Comparison of ENCODE assay signal across 29 cellular contexts in the genomic region with DNA sequence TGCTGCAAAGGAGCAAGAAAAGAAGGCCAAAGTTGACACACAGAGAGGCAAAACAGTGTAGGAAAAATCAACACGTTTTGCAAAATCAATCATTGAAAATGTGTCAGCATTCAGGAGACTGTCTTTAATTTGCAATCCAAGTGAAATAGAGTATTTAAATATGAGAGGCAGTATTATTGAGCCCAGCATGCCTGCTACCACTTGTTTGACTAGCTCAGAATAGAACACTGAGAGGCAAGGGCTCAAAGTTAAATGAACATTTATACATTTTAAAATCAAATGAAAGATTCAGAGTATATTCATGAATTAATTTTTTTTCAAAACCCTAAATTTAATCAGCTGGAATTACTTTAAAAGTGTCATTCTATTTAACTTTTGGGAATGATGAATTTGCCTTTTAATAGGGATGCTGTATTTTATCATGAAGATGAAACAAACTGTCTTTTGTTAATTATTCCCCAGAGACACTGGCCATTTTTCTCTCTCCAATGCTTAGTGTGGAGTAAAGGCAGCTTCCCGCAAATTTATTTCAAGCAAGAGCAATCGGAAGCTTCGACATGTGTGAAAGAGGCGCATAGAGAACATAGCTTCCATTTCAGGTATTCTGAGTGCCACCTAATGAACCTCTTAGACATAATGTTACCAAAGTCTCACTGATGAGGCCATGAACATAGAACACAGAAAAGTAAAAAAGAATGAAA. TPM values are rescaled to one million over a fixed set of nuclear protein-coding genes. Genes with fewer than 3 reads are reported as not detected.
DNase-seq lines count a peak whose midpoint lies in the region; ATAC-seq and TF ChIP-seq lines count a peak whose summit lies in the region.
"Had no signal": no experiment of that assay in that cellular context is flagged by ENCODE, and none has a peak within 500 bp of the region (broad histone marks: within the 10 kb centered on the region; RNA-seq: fewer than 3 reads in every experiment).

No MANE protein-coding gene starts in this region.

- DNase-seq in NCI-H526 (lab: John Stamatoyannopoulos, UW) (peak; percentile 10 to 26), dorsolateral prefrontal cortex (no peak), neural progenitor cell (ENCODE audit: low spot score) (no peak), HUDEP-2 (lab: John Stamatoyannopoulos, UW; ENCODE audit: unreplicated experiment in 76 of 76) (no peak), glutamatergic neuron (no peak), tibial artery (no peak)
- DNase-seq: activated CD4-positive, alpha-beta T cell treated with anti-CD3 and anti-CD28 coated beads, Interleukin-2, amount 50 U/mL, for 4 hours; activated naive CD4-positive, alpha-beta T cell treated with Interleukin-2 at 50 U/mL for 16 hours; BE2C; CD8-positive, alpha-beta memory T cell; cerebellar nuclear complex; EL; H7; immature natural killer cell; Kasumi-1; left lung; midbrain; naive B cell; NCI-H1417 treated with DMSO at 0.1 percent for 48 hours; NCI-H2171; NCI-H510A; PC-3; stimulated activated CD4-positive, alpha-beta T cell treated with anti-CD3 and anti-CD28 coated beads, Interleukin-4, amount 100 ng/mL, for 1 hour had no signal

- H3K27me3 ChIP-seq in HUES48 (ENCODE audit: control insufficient read depth, insufficient read depth, low read length): no peaks in the 10 kb centered on the region
- H3K27me3 ChIP-seq in dorsolateral prefrontal cortex: no peaks in the 10 kb centered on the region
- no peaks in the 10 kb centered on the region for H3K27me3 ChIP-seq in neural progenitor cell
- H3K27me3 ChIP-seq in tibial artery: no peaks in the 10 kb centered on the region
- H3K27me3 ChIP-seq: BE2C, left lung had no signal

- H3K4me1 Mint-ChIP-seq in neural progenitor cell (peaks cover 30% of the 10 kb centered on the region), glutamatergic neuron (ENCODE audit: low read depth, unreplicated experiment) (peaks cover 7% of the 10 kb centered on the region)

- H3K27ac Mint-ChIP-seq in neural progenitor cell: peak overlapping the region; percentile 62
- H3K27ac Mint-ChIP-seq in glutamatergic neuron (ENCODE audit: unreplicated experiment): no peak overlapping the region
- H3K27ac Mint-ChIP-seq: immature natural killer cell, progenitor cell of endocrine pancreas, type B pancreatic cell had no signal

- no peak overlapping the region for H3K9ac ChIP-seq in HUES48 (ENCODE audit: low read depth, low read length)
- H3K9ac ChIP-seq in neural progenitor cell: no peak overlapping the region

- intact Hi-C loops in dorsolateral prefrontal cortex (cut with DNase I): loop anchor here in 1 of 2 donors (10.0 kb wide), 1 partner anchor 153 kb away; no protein-coding TSS in a partner anchor
- intact Hi-C loops in tibial artery (cut with DNase I; ENCODE audit: low total_unique reads): no loop called here

- H3K27me3 Mint-ChIP-seq in neural progenitor cell (ENCODE audit: insufficient read depth, low read depth): no peaks in the 10 kb centered on the region
- no peaks in the 10 kb centered on the region for H3K27me3 Mint-ChIP-seq in glutamatergic neuron (ENCODE audit: unreplicated experiment)
- H3K27me3 Mint-ChIP-seq: CD8-positive, alpha-beta memory T cell; naive B cell; progenitor cell of endocrine pancreas; type B pancreatic cell had no signal

- H3K4me1 ChIP-seq in HUES48 (ENCODE audit: control insufficient read depth, insufficient read depth, low read length) (peaks cover 39% of the 10 kb centered on the region), neural progenitor cell (no peaks in the 10 kb centered on the region), tibial artery (peaks cover 0 to 3% (median 0%) of the 10 kb centered on the region in 4 donors)
- H3K4me1 ChIP-seq: BE2C, left lung had no signal

- H3K27ac ChIP-seq in HUES48 (ENCODE audit: low read depth, low read length) (peak overlapping the region; percentile 5), dorsolateral prefrontal cortex (peak overlapping the region in 58 of 59 donors; percentile 5 to 87 (median 73)), neural progenitor cell (no peak overlapping the region), tibial artery (no peak overlapping the region)
- H3K27ac ChIP-seq: left lung, SK-N-MC had no signal

- H3K4me3 Mint-ChIP-seq in neural progenitor cell (no peak overlapping the region), glutamatergic neuron (ENCODE audit: unreplicated experiment) (no peak overlapping the region)
- H3K4me3 Mint-ChIP-seq: CD8-positive, alpha-beta memory T cell; immature natural killer cell; naive B cell; type B pancreatic cell had no signal

- H3K4me3 ChIP-seq in HUES48 (ENCODE audit: low read depth, low read length) (no peak overlapping the region), dorsolateral prefrontal cortex (peak overlapping the region in 21 of 59 donors; percentile 1 to 38 (median 25)), neural progenitor cell (no peak overlapping the region), tibial artery (no peak overlapping the region)
- H3K4me3 ChIP-seq: left lung, SK-N-MC had no signal

- peaks cover 20% of the 10 kb centered on the region for H3K36me3 ChIP-seq in HUES48 (ENCODE audit: control insufficient read depth, insufficient read depth, low read length)
- H3K36me3 ChIP-seq in neural progenitor cell: no peaks in the 10 kb centered on the region
- peaks cover 0 to 11% (median 0%) of the 10 kb centered on the region in 3 donors for H3K36me3 ChIP-seq in tibial artery
- H3K36me3 ChIP-seq: BE2C had no signal

- no peaks in the 10 kb centered on the region for H3F3A ChIP-seq in neural progenitor cell (ENCODE audit: low read depth)

- no peak overlapping the region for H2AFZ ChIP-seq in neural progenitor cell (replicated peaks)

- H3K9me3 ChIP-seq in HUES48 (ENCODE audit: control insufficient read depth, insufficient read depth, low read length): no peaks in the 10 kb centered on the region
- no peaks in the 10 kb centered on the region for H3K9me3 ChIP-seq in neural progenitor cell (ENCODE audit: low read depth)
- H3K9me3 ChIP-seq in tibial artery: no peaks in the 10 kb centered on the region
- H3K9me3 ChIP-seq: BE2C, left lung had no signal

- no peak for ATAC-seq in GM19467 (IDR thresholded peaks at IDR 0.05; ENCODE audit: unreplicated experiment)
- ATAC-seq: activated CD4-positive, CD25-positive, alpha-beta regulatory T cell treated with anti-CD3 and anti-CD28 coated beads, Interleukin-2, amount 50 U/mL, for 24 hours; left lung; PC-3 had no signal

- TF ChIP-seq CTCF in dorsolateral prefrontal cortex (IDR thresholded peaks at IDR 0.05 in 54 of 56, conservative IDR thresholded peaks at IDR 0.05 in 2 of 56; ENCODE audit: low read depth in 1 of 56, partially characterized antibody in 56 of 56): no peak
- no peak for TF ChIP-seq CTCF in neural progenitor cell (IDR thresholded peaks at IDR 0.05)
- no peak for TF ChIP-seq CTCF in glutamatergic neuron (IDR thresholded peaks at IDR 0.05; ENCODE audit: partially characterized antibody, unreplicated experiment)
- TF ChIP-seq CTCF in tibial artery (IDR thresholded peaks at IDR 0.05): no peak

- no peaks in the 10 kb centered on the region for H3K9me3 Mint-ChIP-seq in neural progenitor cell
- H3K9me3 Mint-ChIP-seq in glutamatergic neuron (ENCODE audit: unreplicated experiment): no peaks in the 10 kb centered on the region
- H3K9me3 Mint-ChIP-seq: CD8-positive, alpha-beta memory T cell; immature natural killer cell; naive B cell; type B pancreatic cell had no signal

- peaks cover 3% of the 10 kb centered on the region for H3K79me2 ChIP-seq in neural progenitor cell (ENCODE audit: low read depth)

- H3K36me3 Mint-ChIP-seq in neural progenitor cell: peaks cover 4% of the 10 kb centered on the region
- no peaks in the 10 kb centered on the region for H3K36me3 Mint-ChIP-seq in glutamatergic neuron (ENCODE audit: unreplicated experiment)

- H4K20me1 ChIP-seq in neural progenitor cell (ENCODE audit: low read depth): no peaks in the 10 kb centered on the region

- H3K4me2 ChIP-seq in neural progenitor cell: no peak overlapping the region

RNA-seq across cellular contexts. Expression of a gene that starts 11.4 kb away (rescaled TPM):
- total RNA-seq in dorsolateral prefrontal cortex: 10 to 100 TPM in 91 of 120 experiments, 1 to 10 TPM in 29; 4.8 to 70.5 (median 16.2) TPM
- total RNA-seq in neural progenitor cell (ENCODE audit: low replicate concordance): 24.1 and 39.2 TPM in 2 replicates
- total RNA-seq in glutamatergic neuron (ENCODE audit: unreplicated experiment): 7.2 TPM

Comparison
In these comparisons a context has a peak if more than half of its experiments do, and no peak if none do; other contexts are left out.
1. H3K27ac ChIP-seq: peak in HUES48 (single experiment) and dorsolateral prefrontal cortex (58 of 59); none in neural progenitor cell (single experiment) and tibial artery (0 of 2).
2. DNase-seq: peak in NCI-H526 (2 of 2); none in dorsolateral prefrontal cortex (0 of 10), neural progenitor cell (single experiment), HUDEP-2 (0 of 76), glutamatergic neuron (single experiment) and tibial artery (0 of 2).